1 cellular context compared by ENCODE assay signal in genomic region chrX:19556202-19556601, GRCh38.
A peak's percentile ranks its signal among the peaks of the same experiment; 100 is the strongest.
TF ChIP-seq lines count a peak whose summit lies in the region.

No MANE protein-coding gene starts in this region.

TF ChIP-seq in GM12878, 131 proteins besides CTCF, POLR2A, EP300 and RAD21 (continued from another document):
- TF ChIP-seq SREBF1 (IDR thresholded peaks at IDR 0.05; ENCODE audit: low read length), result no peak
- peak; percentile 27; the same call in 1 of the 2 replicates for TF ChIP-seq ZNF384 (IDR thresholded peaks at IDR 0.05; ENCODE audit: borderline replicate concordance, low read depth, low read length)
